8 cellular contexts compared by ENCODE assay signal in genomic region chr1:58814251-58815068, GRCh38. TPM values are rescaled to one million over a fixed set of nuclear protein-coding genes. Genes with fewer than 3 reads are reported as not detected.
A peak's percentile ranks its signal among the peaks of the same experiment; 100 is the strongest.
DNase-seq lines count a peak whose midpoint lies in the region; ATAC-seq and TF ChIP-seq lines count a peak whose summit lies in the region.

No MANE protein-coding gene starts in this region.

- H3K27me3 ChIP-seq in KMS-11 (ENCODE audit: insufficient read depth, low read depth) (no peaks in the 10 kb centered on the region), brain microvascular endothelial cell (replicated peaks) (no peaks in the 10 kb centered on the region), subcutaneous abdominal adipose tissue (ENCODE audit: control insufficient read depth in 5 of 5, insufficient read depth in 4 of 5, low read length in 5 of 5) (no peaks in the 10 kb centered on the region)

- TF ChIP-seq CTCF in KMS-11 (conservative IDR thresholded peaks at IDR 0.05; ENCODE audit: low read depth, low read length) (no peak), brain microvascular endothelial cell (IDR thresholded peaks at IDR 0.05; ENCODE audit: low read depth, low read length, missing control alignments) (no peak)

- peak overlapping the region; percentile 67 for H3K4me2 ChIP-seq in KMS-11

- intact Hi-C loops in left colon (cut with DNase I, micrococcal nuclease), result no loop called here

- no peaks in the 10 kb centered on the region for H3K9me3 ChIP-seq in subcutaneous abdominal adipose tissue (ENCODE audit: control insufficient read depth in 5 of 5, low read length in 5 of 5)

- in situ Hi-C loops in brain microvascular endothelial cell (cut with HindIII; ENCODE audit: low pct_ligation_motif_present, low sequenced_read_pairs), result no loop called here

- H3K4me3 ChIP-seq in KMS-11 (IDR thresholded peaks at IDR 0.05; ENCODE audit: insufficient read depth, low read depth, low read length) (no peak overlapping the region), brain microvascular endothelial cell (ENCODE audit: low read depth, low read length) (peak overlapping the region; percentile 36), subcutaneous abdominal adipose tissue (ENCODE audit: low read depth in 1 of 5, low read length in 5 of 5) (peak overlapping the region; percentile 61 to 85 (median 73))

- H3K9ac ChIP-seq in KMS-11, result peak overlapping the region; percentile 76; the same call in 1 of the 2 replicates
- H3K9ac ChIP-seq in subcutaneous abdominal adipose tissue (ENCODE audit: low read length in 5 of 5), result peak overlapping the region; percentile 55 to 88 (median 80)

- H2AFZ ChIP-seq in KMS-11 (ENCODE audit: low read depth), result peak overlapping the region; percentile 58; the same call in 1 of the 2 replicates

- peak; percentile 52 for DNase-seq in brain microvascular endothelial cell
- DNase-seq in left colon, result peak; percentile 87
- no peak for DNase-seq in GM19240 (ENCODE audit: insufficient read length, low spot score)
- no peak for DNase-seq in HCEC 1CT
- DNase-seq in NCI-H187 treated with DMSO at 0.1 percent for 48 hours (lab: John Stamatoyannopoulos, UW), result no peak
- DNase-seq in OCI-M1 (lab: John Stamatoyannopoulos, UW), result no peak

- no peaks in the 10 kb centered on the region for H3K36me3 ChIP-seq in KMS-11 (ENCODE audit: insufficient read depth)
- no peaks in the 10 kb centered on the region for H3K36me3 ChIP-seq in brain microvascular endothelial cell (replicated peaks)
- H3K36me3 ChIP-seq in subcutaneous abdominal adipose tissue (ENCODE audit: control insufficient read depth in 5 of 5, insufficient read depth in 5 of 5, low read length in 5 of 5), result no peaks in the 10 kb centered on the region

- H3K79me2 ChIP-seq in KMS-11 (ENCODE audit: insufficient read depth, low read depth), result no peaks in the 10 kb centered on the region

- H3K27ac ChIP-seq in KMS-11 (no peak overlapping the region), brain microvascular endothelial cell (peak overlapping the region; percentile 77), subcutaneous abdominal adipose tissue (ENCODE audit: low read depth, low read length) (peak overlapping the region; percentile 90)

- H4K20me1 ChIP-seq in KMS-11 (ENCODE audit: insufficient read depth), result no peaks in the 10 kb centered on the region

- ATAC-seq in left colon, result peak; percentile 71

- peaks cover 13% of the 10 kb centered on the region for H3K4me1 ChIP-seq in KMS-11 (ENCODE audit: low read depth, poor library complexity, severe bottlenecking)
- H3K4me1 ChIP-seq in subcutaneous abdominal adipose tissue (ENCODE audit: control insufficient read depth in 5 of 5, insufficient read depth in 5 of 5, low read length in 5 of 5), result peaks cover 6 to 43% (median 32%) of the 10 kb centered on the region in 5 donors

RNA-seq across cellular contexts. Expression of gene JUN, which starts 30.6 kb away (rescaled TPM):
- total RNA-seq in left colon, result 100 to 1,000 TPM; 184 to 199 TPM

Comparison
In these comparisons a context has a peak if more than half of its experiments do, and no peak if none do; other contexts are left out.
1. DNase-seq: peak in brain microvascular endothelial cell (single experiment) and left colon (2 of 2); none in GM19240 (single experiment), HCEC 1CT (single experiment), NCI-H187 treated with DMSO at 0.1 percent for 48 hours (single experiment) and OCI-M1 (single experiment).